ENCODE assay signal across 33 cellular contexts in the genomic region with DNA sequence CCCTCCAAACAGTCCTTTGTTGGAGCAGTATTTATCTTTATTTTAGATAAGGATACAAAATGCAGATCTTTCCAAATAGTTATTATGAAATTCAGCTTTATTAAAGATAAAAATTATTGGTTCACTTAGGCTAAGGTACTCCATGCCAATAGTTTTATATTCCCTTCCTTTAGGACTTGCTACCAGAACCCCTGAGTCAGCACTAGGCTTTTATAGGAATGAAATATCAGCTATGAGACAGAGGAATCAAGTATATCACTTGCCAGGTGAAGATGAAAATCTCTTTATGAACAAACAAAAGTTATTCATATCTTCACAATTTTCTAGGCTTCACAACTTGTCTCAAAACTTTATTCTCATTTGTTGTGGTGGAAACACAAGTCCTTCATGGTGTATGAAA.
"Had no signal": no experiment of that assay in that cellular context is flagged by ENCODE, and none has a peak within 500 bp of the region (broad histone marks: within the 10 kb centered on the region; RNA-seq: fewer than 3 reads in every experiment).

No MANE protein-coding gene starts in this region.

- H3K4me3 ChIP-seq: adrenal gland, ascending aorta, body of pancreas, breast epithelium, cardiac muscle cell had no signal

- DNase-seq: activated effector memory CD4-positive, alpha-beta T cell treated with anti-CD3 and anti-CD28 coated beads, Interleukin-2, amount 50 U/mL, for 16 hours; activated effector memory CD4-positive, alpha-beta T cell treated with Interleukin-2 at 50 U/mL for 16 hours; activated gamma-delta T cell; activated gamma-delta T cell treated with Interleukin-2 at 50 U/mL for 16 hours; activated naive CD4-positive, alpha-beta T cell; activated naive CD4-positive, alpha-beta T cell treated with anti-CD3 and anti-CD28 coated beads for 36 hours; activated naive CD4-positive, alpha-beta T cell treated with anti-CD3 and anti-CD28 coated beads, Interleukin-2, amount 10 ng/mL, durations not matched to agents 7 days and 5 days; activated naive CD4-positive, alpha-beta T cell treated with Interleukin-2 at 50 U/mL for 16 hours; activated naive CD8-positive, alpha-beta T cell treated with anti-CD3 and anti-CD28 coated beads for 36 hours; activated naive CD8-positive, alpha-beta T cell treated with anti-CD3 and anti-CD28 coated beads, Interleukin-2, amount 10 ng/mL, durations not matched to agents 7 days and 5 days; activated naive CD8-positive, alpha-beta T cell treated with anti-CD3 and anti-CD28 coated beads, Interleukin-2, amount 50 U/mL, for 24 hours; activated T-cell treated with anti-CD3 and anti-CD28 coated beads, Interleukin-2, amount 50 U/mL, for 24 hours; activated T-cell treated with anti-CD3 and anti-CD28 coated beads, Interleukin-2, amount 50 U/mL, for 4 hours; activated T-cell treated with anti-CD3 and anti-CD28 coated beads, Interleukin-2, amount 50 U/mL, for 48 hours; activated T-cell treated with anti-CD3 and anti-CD28 coated beads, Interleukin-2, amount 50 U/mL, for 72 hours; adrenal gland; amniotic stem cell; amygdala; anterior cingulate cortex; aorta; body of pancreas; brain microvascular endothelial cell; caudate nucleus; central memory CD4-positive, alpha-beta T cell; cerebellar nuclear complex had no signal

- FAIRE-seq: astrocyte, bronchial epithelial cell, colon had no signal

- H3K9me3 ChIP-seq: adrenal gland, ascending aorta, body of pancreas, breast epithelium had no signal

- ATAC-seq: activated naive CD4-positive, alpha-beta T cell treated with anti-CD3 and anti-CD28 coated beads, Interleukin-2, amount 50 U/mL, for 72 hours; activated naive CD8-positive, alpha-beta T cell treated with anti-CD3 and anti-CD28 coated beads, Interleukin-2, amount 50 U/mL, for 24 hours; activated T-cell treated with anti-CD3 and anti-CD28 coated beads, Interleukin-2, amount 50 U/mL, for 4 hours; activated T-cell treated with anti-CD3 and anti-CD28 coated beads, Interleukin-2, amount 50 U/mL, for 72 hours; activated T-helper 17 cell treated with anti-CD3 and anti-CD28 coated beads, Interleukin-2, amount 50 U/mL, for 72 hours; body of pancreas had no signal

- H3K36me3 ChIP-seq: adrenal gland, ascending aorta, brain microvascular endothelial cell, breast epithelium, cardiac muscle cell had no signal

- H3K27me3 ChIP-seq: adrenal gland, ascending aorta, body of pancreas, brain microvascular endothelial cell, breast epithelium, cardiac muscle cell had no signal

- H3K4me1 ChIP-seq: adrenal gland, ascending aorta, body of pancreas, breast epithelium had no signal

- H3K27ac ChIP-seq: adrenal gland, ascending aorta, body of pancreas, brain microvascular endothelial cell, breast epithelium, cardiac muscle cell had no signal
